ENCODE assay signal across 8 cellular contexts in genomic region chr12:46367351-46368029, GRCh38.
DNase-seq lines count a peak whose midpoint lies in the region; ATAC-seq and TF ChIP-seq lines count a peak whose summit lies in the region.

No MANE protein-coding gene starts in this region.

- no peaks in the 10 kb centered on the region for H3K27me3 ChIP-seq in duodenal mucosa (ENCODE audit: control insufficient read depth in 1 of 2, insufficient read depth in 2 of 2, low read length in 2 of 2)

- peaks cover 7% of the 10 kb centered on the region for H3K27me3 Mint-ChIP-seq in nephron progenitor cell (ENCODE audit: low read depth, poor library complexity)

- H3K9ac ChIP-seq in duodenal mucosa (ENCODE audit: low read depth in 1 of 2, low read length in 2 of 2), result peak overlapping the region in 1 of 2 donors; percentile 9

- H3K9me3 Mint-ChIP-seq in nephron progenitor cell, result no peaks in the 10 kb centered on the region

- TF ChIP-seq POLR2A in NB4 (IDR thresholded peaks at IDR 0.05; ENCODE audit: extremely low read depth, insufficient read length), result peak; percentile 13

- TF ChIP-seq CTCF in AG09309 (IDR thresholded peaks at IDR 0.05; ENCODE audit: control insufficient read depth, insufficient read depth, low read depth, low read length, missing control alignments), result no peak
- TF ChIP-seq CTCF in NB4 (IDR thresholded peaks at IDR 0.05; ENCODE audit: low read depth, low read length), result no peak
- TF ChIP-seq CTCF in nephron progenitor cell (IDR thresholded peaks at IDR 0.05), result no peak

- no peaks in the 10 kb centered on the region for H3K9me3 ChIP-seq in duodenal mucosa (ENCODE audit: control insufficient read depth in 1 of 2, low read length in 2 of 2)

- H3K27ac ChIP-seq in duodenal mucosa (ENCODE audit: low read depth, low read length), result no peak overlapping the region

- H3K36me3 Mint-ChIP-seq in nephron progenitor cell (ENCODE audit: low read depth), result peaks cover 76% of the 10 kb centered on the region

- DNase-seq in AG09309 (ENCODE audit: low read depth) (no peak), NB4 (ENCODE audit: low read depth) (no peak), nephron progenitor cell (no peak), NCI-H69 (lab: John Stamatoyannopoulos, UW) (no peak), HuH-7.5 (ENCODE audit: low spot score) (no peak)
- no peak for DNase-seq in stimulated activated CD4-positive, alpha-beta T cell treated with anti-CD3 and anti-CD28 coated beads, Interleukin-2, amount 100 ng/mL, for 48 hours

- peak overlapping the region; percentile 88 for H3K4me3 ChIP-seq in AG09309 (ENCODE audit: control insufficient read depth, low read depth, low read length)
- peak overlapping the region; percentile 84 for H3K4me3 ChIP-seq in NB4 (ENCODE audit: low read depth, low read length)
- H3K4me3 ChIP-seq in duodenal mucosa (ENCODE audit: low read depth in 1 of 2, low read length in 2 of 2), result peak overlapping the region; percentile 16 to 30

- H3K27ac Mint-ChIP-seq in nephron progenitor cell, result no peak overlapping the region

- H3K4me1 ChIP-seq in duodenal mucosa (ENCODE audit: control insufficient read depth in 1 of 2, insufficient read depth in 2 of 2, low read length in 2 of 2), result peaks cover 54 to 62% of the 10 kb centered on the region in 2 donors

- peaks cover 44 to 73% of the 10 kb centered on the region in 2 donors for H3K36me3 ChIP-seq in duodenal mucosa (ENCODE audit: control insufficient read depth in 1 of 2, insufficient read depth in 2 of 2, low read length in 2 of 2)

- H3K4me3 Mint-ChIP-seq in nephron progenitor cell, result peak overlapping the region; percentile 52

- no peak for ATAC-seq in GM18870 (IDR thresholded peaks at IDR 0.05; ENCODE audit: unreplicated experiment)

- peaks cover 41% of the 10 kb centered on the region for H3K4me1 Mint-ChIP-seq in nephron progenitor cell

Comparison
In these comparisons a context has a peak if more than half of its experiments do, and no peak if none do; other contexts are left out.
1. H3K4me3 ChIP-seq: peak in every context shown above with its lines; median percentile 88 in AG09309; 84 in NB4; 23 in duodenal mucosa.